ENCODE assay signal across 8 cellular contexts in the genomic region with DNA sequence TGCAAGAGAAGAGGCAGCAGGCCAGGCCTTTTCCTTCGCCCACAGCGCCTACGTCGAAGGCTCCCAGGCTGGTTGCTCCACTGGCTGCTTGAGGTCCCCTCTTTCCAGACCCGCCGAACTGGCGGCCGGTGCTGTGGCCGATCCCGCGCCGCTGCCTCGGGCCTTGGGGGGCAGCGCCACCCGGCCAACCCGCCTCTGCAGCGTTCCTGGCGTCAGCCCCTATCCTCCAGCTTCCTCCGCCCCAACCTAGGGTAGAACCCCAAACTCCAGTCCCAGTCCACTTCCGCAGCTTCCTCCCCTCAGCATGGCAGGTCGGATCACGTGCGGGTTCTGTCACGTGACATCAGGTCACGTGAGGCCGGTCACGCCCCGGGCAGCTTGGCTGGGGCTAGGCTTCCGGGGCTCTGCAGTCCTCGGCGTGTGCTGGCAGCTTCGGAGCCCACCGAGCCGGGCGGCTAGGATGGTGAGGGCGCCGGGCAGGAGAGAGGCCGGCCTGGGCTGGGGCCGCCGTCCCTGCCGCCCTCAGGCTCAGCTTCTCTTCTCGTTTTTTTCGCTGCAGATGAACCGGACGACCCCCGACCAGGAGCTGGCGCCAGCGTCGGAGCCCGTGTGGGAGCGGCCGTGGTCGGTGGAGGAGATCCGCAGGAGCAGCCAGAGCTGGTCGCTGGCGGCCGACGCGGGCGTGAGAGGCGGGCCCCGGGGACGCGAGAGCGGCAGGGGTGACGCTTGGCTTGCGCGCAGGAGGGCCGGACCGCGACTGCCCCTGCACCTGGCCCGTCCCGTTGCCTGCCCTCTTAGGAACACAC. TPM values are rescaled to one million over a fixed set of nuclear protein-coding genes. Genes with fewer than 3 reads are reported as not detected.
DNase-seq lines count a peak whose midpoint lies in the region; ATAC-seq and TF ChIP-seq lines count a peak whose summit lies in the region.
"Not testable (repeated sequence)": the region's sequence is repeated elsewhere in the genome, so short reads cannot be mapped to it uniquely, and the experiment has no call there.

A gene with protein sequence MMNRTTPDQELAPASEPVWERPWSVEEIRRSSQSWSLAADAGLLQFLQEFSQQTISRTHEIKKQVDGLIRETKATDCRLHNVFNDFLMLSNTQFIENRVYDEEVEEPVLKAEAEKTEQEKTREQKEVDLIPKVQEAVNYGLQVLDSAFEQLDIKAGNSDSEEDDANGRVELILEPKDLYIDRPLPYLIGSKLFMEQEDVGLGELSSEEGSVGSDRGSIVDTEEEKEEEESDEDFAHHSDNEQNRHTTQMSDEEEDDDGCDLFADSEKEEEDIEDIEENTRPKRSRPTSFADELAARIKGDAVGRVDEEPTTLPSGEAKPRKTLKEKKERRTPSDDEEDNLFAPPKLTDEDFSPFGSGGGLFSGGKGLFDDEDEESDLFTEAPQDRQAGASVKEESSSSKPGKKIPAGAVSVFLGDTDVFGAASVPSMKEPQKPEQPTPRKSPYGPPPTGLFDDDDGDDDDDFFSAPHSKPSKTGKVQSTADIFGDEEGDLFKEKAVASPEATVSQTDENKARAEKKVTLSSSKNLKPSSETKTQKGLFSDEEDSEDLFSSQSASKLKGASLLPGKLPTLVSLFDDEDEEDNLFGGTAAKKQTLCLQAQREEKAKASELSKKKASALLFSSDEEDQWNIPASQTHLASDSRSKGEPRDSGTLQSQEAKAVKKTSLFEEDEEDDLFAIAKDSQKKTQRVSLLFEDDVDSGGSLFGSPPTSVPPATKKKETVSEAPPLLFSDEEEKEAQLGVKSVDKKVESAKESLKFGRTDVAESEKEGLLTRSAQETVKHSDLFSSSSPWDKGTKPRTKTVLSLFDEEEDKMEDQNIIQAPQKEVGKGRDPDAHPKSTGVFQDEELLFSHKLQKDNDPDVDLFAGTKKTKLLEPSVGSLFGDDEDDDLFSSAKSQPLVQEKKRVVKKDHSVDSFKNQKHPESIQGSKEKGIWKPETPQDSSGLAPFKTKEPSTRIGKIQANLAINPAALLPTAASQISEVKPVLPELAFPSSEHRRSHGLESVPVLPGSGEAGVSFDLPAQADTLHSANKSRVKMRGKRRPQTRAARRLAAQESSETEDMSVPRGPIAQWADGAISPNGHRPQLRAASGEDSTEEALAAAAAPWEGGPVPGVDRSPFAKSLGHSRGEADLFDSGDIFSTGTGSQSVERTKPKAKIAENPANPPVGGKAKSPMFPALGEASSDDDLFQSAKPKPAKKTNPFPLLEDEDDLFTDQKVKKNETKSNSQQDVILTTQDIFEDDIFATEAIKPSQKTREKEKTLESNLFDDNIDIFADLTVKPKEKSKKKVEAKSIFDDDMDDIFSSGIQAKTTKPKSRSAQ (N-terminal part only) (plus strand): TSS at position 409 of the 806 bp plus-strand sequence. CDS start 52 bp downstream, at position 461.

- H3K27me3 ChIP-seq in right atrium auricular region; psoas muscle (ENCODE audit: insufficient read depth in 3 of 3, low read length in 2 of 3): not testable (repeated sequence)

- H3K4me3 ChIP-seq in right atrium auricular region (peak within 1 kb of the TSS; percentile 69 to 76), psoas muscle (peak within 1 kb of the TSS; percentile 78)

- TF ChIP-seq CTCF in right atrium auricular region (IDR thresholded peaks at IDR 0.05); psoas muscle (IDR thresholded peaks at IDR 0.05): not testable (repeated sequence)

- 0 to 1% (median 0%) methylated on average over 40 to 50 of the region's 73 CpGs for WGBS in psoas muscle, 3 donors

- DNase-seq in NCI-H146 treated with DMSO at 0.1 percent for 48 hours (lab: John Stamatoyannopoulos, UW; ENCODE audit: unreplicated experiment) (peak; percentile 54), amygdala (lab: John Stamatoyannopoulos, UW) (peak in 55 of 56 donors; percentile 16 to 92 (median 74)), right atrium auricular region (ENCODE audit: low spot score) (peak; percentile 95), psoas muscle (peak; percentile 93 to 94), ureter (ENCODE audit: low spot score) (peak; percentile 96)

- not testable (repeated sequence) for H3K4me1 ChIP-seq in right atrium auricular region, psoas muscle

- not testable (repeated sequence) for H3K36me3 ChIP-seq in right atrium auricular region
- H3K36me3 ChIP-seq in psoas muscle (ENCODE audit: insufficient read depth in 1 of 2, low read depth in 1 of 2): peaks cover 0 to 10% of the 10 kb centered on the region in 2 donors

- not testable (repeated sequence) for H3K9me3 ChIP-seq in right atrium auricular region, psoas muscle

- ATAC-seq in GM18498 (IDR thresholded peaks at IDR 0.05; ENCODE audit: unreplicated experiment) (peak; percentile 95), HG02870 (IDR thresholded peaks at IDR 0.05; ENCODE audit: unreplicated experiment) (peak; percentile 94), psoas muscle (peak; percentile 97 to 99 (median 98))

- peak within 1 kb of the TSS; percentile 68 to 76 for H3K27ac ChIP-seq in right atrium auricular region
- peak within 1 kb of the TSS; percentile 83 for H3K27ac ChIP-seq in psoas muscle

- intact Hi-C loops in T-helper 2 cell treated with Interferon-gamma antibody and Interleukin-4, amounts not matched to agents 100 ng/mL and 5 ng/mL, for 36 hours (cut with micrococcal nuclease): loop anchor here (10.0 kb wide), 1 partner anchor 557 kb away; a partner anchor contains a TSS
- intact Hi-C loops in psoas muscle (cut with DNase I): not testable (repeated sequence)

RNA-seq across cellular contexts. Expression of the gene that starts here (rescaled TPM):
- total RNA-seq in T-helper 2 cell treated with Interferon-gamma antibody and Interleukin-4, amounts not matched to agents 100 ng/mL and 5 ng/mL, for 36 hours: 33.3 and 39.6 TPM in 2 replicates
- 100 to 1,000 TPM in 1 of 2 donors, 10 to 100 TPM in 1; 78.9 to 183 TPM for total RNA-seq in right atrium auricular region
- total RNA-seq in psoas muscle: 10 to 100 TPM; 16.3 to 23.7 (median 18.7) TPM
- 10 to 100 TPM; 10.9 to 24.7 (median 14.7) TPM for polyA plus RNA-seq in psoas muscle
- 37.8 TPM for total RNA-seq in ureter

Comparison
In these comparisons a context has a peak if more than half of its experiments do, and no peak if none do; other contexts are left out.
1. Peak in every context shown above with its lines: DNase-seq, ATAC-seq, H3K4me3 ChIP-seq and H3K27ac ChIP-seq.